In the genomic region with DNA sequence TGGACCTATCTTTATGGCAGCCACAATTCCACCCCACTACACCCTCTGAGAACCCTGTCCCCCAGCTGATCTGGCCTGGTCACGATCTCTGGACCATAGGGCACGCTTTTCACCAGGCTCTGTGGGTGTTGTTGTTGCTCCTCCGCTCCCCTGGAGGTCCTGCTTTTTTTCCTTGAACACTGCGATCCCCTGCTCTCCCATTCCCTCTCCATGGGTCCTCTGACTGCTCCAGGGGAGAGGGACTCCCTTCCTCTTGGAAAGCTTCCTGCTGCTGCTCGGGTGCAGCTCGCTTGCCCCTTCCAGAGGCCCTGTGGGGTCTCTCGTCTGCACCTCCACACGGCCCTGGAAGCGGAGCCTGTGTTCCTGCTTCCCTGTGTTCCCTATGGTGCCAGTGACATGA, we compare ENCODE assay signal across 1 cellular context.
TF ChIP-seq lines count a peak whose summit lies in the region.

No MANE protein-coding gene starts in this region.

TF ChIP-seq in HepG2, 621 proteins besides CTCF, POLR2A, EP300 and RAD21 (continued from another document):
- TF ChIP-seq, protein P1, sequence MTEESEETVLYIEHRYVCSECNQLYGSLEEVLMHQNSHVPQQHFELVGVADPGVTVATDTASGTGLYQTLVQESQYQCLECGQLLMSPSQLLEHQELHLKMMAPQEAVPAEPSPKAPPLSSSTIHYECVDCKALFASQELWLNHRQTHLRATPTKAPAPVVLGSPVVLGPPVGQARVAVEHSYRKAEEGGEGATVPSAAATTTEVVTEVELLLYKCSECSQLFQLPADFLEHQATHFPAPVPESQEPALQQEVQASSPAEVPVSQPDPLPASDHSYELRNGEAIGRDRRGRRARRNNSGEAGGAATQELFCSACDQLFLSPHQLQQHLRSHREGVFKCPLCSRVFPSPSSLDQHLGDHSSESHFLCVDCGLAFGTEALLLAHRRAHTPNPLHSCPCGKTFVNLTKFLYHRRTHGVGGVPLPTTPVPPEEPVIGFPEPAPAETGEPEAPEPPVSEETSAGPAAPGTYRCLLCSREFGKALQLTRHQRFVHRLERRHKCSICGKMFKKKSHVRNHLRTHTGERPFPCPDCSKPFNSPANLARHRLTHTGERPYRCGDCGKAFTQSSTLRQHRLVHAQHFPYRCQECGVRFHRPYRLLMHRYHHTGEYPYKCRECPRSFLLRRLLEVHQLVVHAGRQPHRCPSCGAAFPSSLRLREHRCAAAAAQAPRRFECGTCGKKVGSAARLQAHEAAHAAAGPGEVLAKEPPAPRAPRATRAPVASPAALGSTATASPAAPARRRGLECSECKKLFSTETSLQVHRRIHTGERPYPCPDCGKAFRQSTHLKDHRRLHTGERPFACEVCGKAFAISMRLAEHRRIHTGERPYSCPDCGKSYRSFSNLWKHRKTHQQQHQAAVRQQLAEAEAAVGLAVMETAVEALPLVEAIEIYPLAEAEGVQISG (CRISPR knock-in tag; IDR thresholded peaks at IDR 0.05), result peak; percentile 75
- TF ChIP-seq HNF4A (CRISPR knock-in tag; IDR thresholded peaks at IDR 0.05) (peak; percentile 54; the same call in 1 of the 2 replicates), ZNF746 (CRISPR knock-in tag; IDR thresholded peaks at IDR 0.05) (no peak)
- TF ChIP-seq, protein P2, sequence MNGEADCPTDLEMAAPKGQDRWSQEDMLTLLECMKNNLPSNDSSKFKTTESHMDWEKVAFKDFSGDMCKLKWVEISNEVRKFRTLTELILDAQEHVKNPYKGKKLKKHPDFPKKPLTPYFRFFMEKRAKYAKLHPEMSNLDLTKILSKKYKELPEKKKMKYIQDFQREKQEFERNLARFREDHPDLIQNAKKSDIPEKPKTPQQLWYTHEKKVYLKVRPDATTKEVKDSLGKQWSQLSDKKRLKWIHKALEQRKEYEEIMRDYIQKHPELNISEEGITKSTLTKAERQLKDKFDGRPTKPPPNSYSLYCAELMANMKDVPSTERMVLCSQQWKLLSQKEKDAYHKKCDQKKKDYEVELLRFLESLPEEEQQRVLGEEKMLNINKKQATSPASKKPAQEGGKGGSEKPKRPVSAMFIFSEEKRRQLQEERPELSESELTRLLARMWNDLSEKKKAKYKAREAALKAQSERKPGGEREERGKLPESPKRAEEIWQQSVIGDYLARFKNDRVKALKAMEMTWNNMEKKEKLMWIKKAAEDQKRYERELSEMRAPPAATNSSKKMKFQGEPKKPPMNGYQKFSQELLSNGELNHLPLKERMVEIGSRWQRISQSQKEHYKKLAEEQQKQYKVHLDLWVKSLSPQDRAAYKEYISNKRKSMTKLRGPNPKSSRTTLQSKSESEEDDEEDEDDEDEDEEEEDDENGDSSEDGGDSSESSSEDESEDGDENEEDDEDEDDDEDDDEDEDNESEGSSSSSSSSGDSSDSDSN (CRISPR knock-in tag; IDR thresholded peaks at IDR 0.05), result no peak
